ENCODE assay signal across 10 cellular contexts in the genomic region with DNA sequence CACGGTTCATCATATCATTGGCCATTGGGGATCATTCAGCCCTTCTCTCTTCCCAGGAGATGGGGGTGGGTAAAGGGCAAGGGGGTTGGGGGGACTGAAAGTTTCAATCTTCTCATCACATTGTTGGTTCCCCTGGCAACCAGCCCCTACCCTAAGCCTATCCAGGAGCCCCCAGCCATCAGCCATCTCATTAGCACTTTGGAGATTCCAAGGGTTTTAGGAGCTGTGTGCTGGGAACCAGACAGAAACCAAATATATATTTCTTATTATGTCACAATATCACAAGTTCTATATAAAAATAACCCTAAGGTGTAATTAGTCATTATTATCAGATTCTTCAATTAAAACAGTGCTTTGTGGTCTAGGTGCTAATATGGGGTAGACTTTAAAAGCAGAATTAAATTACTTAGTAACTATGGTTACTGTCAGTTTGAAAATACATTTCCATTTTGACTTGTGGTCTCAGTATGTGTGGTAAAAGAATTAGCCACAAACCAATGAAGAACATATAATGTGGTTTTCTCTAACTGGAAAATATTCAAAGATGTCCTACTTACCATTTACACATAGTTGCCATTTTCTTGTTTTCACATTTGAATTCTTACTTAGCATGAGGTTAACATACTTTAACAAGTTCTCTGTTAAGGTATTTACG. TPM values are rescaled to one million over a fixed set of nuclear protein-coding genes. Genes with fewer than 3 reads are reported as not detected.
A peak's percentile ranks its signal among the peaks of the same experiment; 100 is the strongest.
DNase-seq lines count a peak whose midpoint lies in the region; ATAC-seq and TF ChIP-seq lines count a peak whose summit lies in the region.
"Had no signal": no experiment of that assay in that cellular context is flagged by ENCODE, and none has a peak within 500 bp of the region (broad histone marks: within the 10 kb centered on the region; RNA-seq: fewer than 3 reads in every experiment).

No MANE protein-coding gene starts in this region.

- H3K27ac Mint-ChIP-seq in effector memory CD8-positive, alpha-beta T cell, result no peak overlapping the region

- TF ChIP-seq POLR2A in stomach (IDR thresholded peaks at IDR 0.05), result no peak

- no peak for TF ChIP-seq EP300 in stomach (IDR thresholded peaks at IDR 0.05)

- peak overlapping the region; percentile 71 to 72 for H3K4me3 Mint-ChIP-seq in effector memory CD8-positive, alpha-beta T cell

- peak in 1 of 3 experiments; percentile 19 for DNase-seq in effector memory CD8-positive, alpha-beta T cell
- DNase-seq in NCI-H146 treated with DMSO at 0.1 percent for 48 hours (lab: John Stamatoyannopoulos, UW; ENCODE audit: unreplicated experiment) (no peak), stomach (no peak), MG63 (no peak), NCI-H2227 (lab: John Stamatoyannopoulos, UW; ENCODE audit: unreplicated experiment) (no peak)

- H3K36me3 ChIP-seq in stomach (no peaks in the 10 kb centered on the region), MG63 (no peaks in the 10 kb centered on the region)
- H3K36me3 ChIP-seq: gastroesophageal sphincter had no signal

- TF ChIP-seq CTCF in stomach (IDR thresholded peaks at IDR 0.05), result no peak

- intact Hi-C loops in stomach (cut with DNase I; ENCODE audit: low total_unique reads), result no loop called here

- H3K27me3 ChIP-seq in stomach (no peaks in the 10 kb centered on the region), MG63 (no peaks in the 10 kb centered on the region)
- H3K27me3 ChIP-seq: gastroesophageal sphincter had no signal

- H3K9me3 ChIP-seq in stomach, result no peaks in the 10 kb centered on the region
- no peaks in the 10 kb centered on the region for H3K9me3 ChIP-seq in MG63
- H3K9me3 ChIP-seq: gastroesophageal sphincter had no signal

- 81 to 88% (median 86%) methylated on average over 2 of the region's 2 CpGs for WGBS in stomach, 5 donors

- peak; percentile 73 for ATAC-seq in GM18858 (IDR thresholded peaks at IDR 0.05; ENCODE audit: unreplicated experiment)
- peak; percentile 65 for ATAC-seq in GM21576 (IDR thresholded peaks at IDR 0.05; ENCODE audit: unreplicated experiment)
- peak; percentile 70 for ATAC-seq in HG03460 (IDR thresholded peaks at IDR 0.05; ENCODE audit: unreplicated experiment)
- ATAC-seq in effector memory CD8-positive, alpha-beta T cell (replicated peaks), result peak; percentile 91
- ATAC-seq: gastroesophageal sphincter had no signal

- no peak overlapping the region for H3K27ac ChIP-seq in stomach
- H3K27ac ChIP-seq: gastroesophageal sphincter, SK-N-MC had no signal

- peaks cover 8% of the 10 kb centered on the region for H3K36me3 Mint-ChIP-seq in effector memory CD8-positive, alpha-beta T cell (ENCODE audit: insufficient read depth)

- peaks cover 11 to 18% of the 10 kb centered on the region in 2 donors for H3K4me1 Mint-ChIP-seq in effector memory CD8-positive, alpha-beta T cell (ENCODE audit: low read depth in 2 of 2)

- H3K9me3 Mint-ChIP-seq in effector memory CD8-positive, alpha-beta T cell, result no peaks in the 10 kb centered on the region

- H3K27me3 Mint-ChIP-seq in effector memory CD8-positive, alpha-beta T cell, result no peaks in the 10 kb centered on the region

- no peaks in the 10 kb centered on the region for H3K4me1 ChIP-seq in stomach
- H3K4me1 ChIP-seq: gastroesophageal sphincter had no signal

- no peak overlapping the region for H3K4me3 ChIP-seq in stomach
- H3K4me3 ChIP-seq in MG63, result no peak overlapping the region
- H3K4me3 ChIP-seq: gastroesophageal sphincter, SK-N-MC had no signal

RNA-seq across cellular contexts. Expression of a gene that starts 28.1 kb away (rescaled TPM):
- total RNA-seq in stomach, result 1 to 10 TPM in 1 of 5 donors, not detected in 4; 1.3 TPM
- not detected for polyA plus RNA-seq in stomach
- total RNA-seq in MG63 (2014; rRNA removed; shearing (Covaris generic); ENCODE audit: low replicate concordance), result not detected in 2 replicates
- total RNA-seq: gastroesophageal sphincter had no signal

RNA-seq across cellular contexts. Expression of a gene that starts 59.6 kb away (rescaled TPM):
- not detected for total RNA-seq in stomach
- polyA plus RNA-seq in stomach, result not detected
- total RNA-seq in MG63 (2014; rRNA removed; shearing (Covaris generic); ENCODE audit: low replicate concordance), result not detected in 2 replicates
- total RNA-seq: gastroesophageal sphincter had no signal
